In genomic region chr22:29765905-29766631, GRCh38 we compare ENCODE assay signal across 8 cellular contexts. TPM values are rescaled to one million over a fixed set of nuclear protein-coding genes. Genes with fewer than 3 reads are reported as not detected.
DNase-seq lines count a peak whose midpoint lies in the region; ATAC-seq and TF ChIP-seq lines count a peak whose summit lies in the region.

No MANE protein-coding gene starts in this region.

- TF ChIP-seq POLR2A in gastroesophageal sphincter (IDR thresholded peaks at IDR 0.05) = no peak

- peaks cover 42% of the 10 kb centered on the region for H3K4me1 Mint-ChIP-seq in activated CD8-positive, alpha-beta T cell treated with anti-CD3 and anti-CD28 coated beads, Interleukin-2, amount 10 ng/mL, durations not matched to agents 7 days and 5 days (ENCODE audit: low read depth)

- peak overlapping the region; percentile 92 for H3K27ac Mint-ChIP-seq in activated CD8-positive, alpha-beta T cell treated with anti-CD3 and anti-CD28 coated beads, Interleukin-2, amount 10 ng/mL, durations not matched to agents 7 days and 5 days

- no peaks in the 10 kb centered on the region for H3K9me3 Mint-ChIP-seq in activated CD8-positive, alpha-beta T cell treated with anti-CD3 and anti-CD28 coated beads, Interleukin-2, amount 10 ng/mL, durations not matched to agents 7 days and 5 days (ENCODE audit: insufficient read depth)

- no peaks in the 10 kb centered on the region for H3K9me3 ChIP-seq in gastroesophageal sphincter

- H3K4me1 ChIP-seq in gastroesophageal sphincter = peaks cover 2 to 37% (median 16%) of the 10 kb centered on the region in 3 donors

- POLR2A ChIA-PET in activated CD8-positive, alpha-beta T cell treated with anti-CD3 and anti-CD28 coated beads, Interleukin-2, amount 10 ng/mL, durations not matched to agents 7 days and 5 days (lab: Charles Lee) = interaction anchor here (1.0 to 1.7 kb wide), 5 partner anchors 15 to 117 kb away, joined by 3 to 8 read pairs (median 4); partner anchors contain the start of genes ASCC2 and MTMR3

- H3K36me3 Mint-ChIP-seq in activated CD8-positive, alpha-beta T cell treated with anti-CD3 and anti-CD28 coated beads, Interleukin-2, amount 10 ng/mL, durations not matched to agents 7 days and 5 days (ENCODE audit: low read depth) = peaks cover 27% of the 10 kb centered on the region

- TF ChIP-seq EP300 in gastroesophageal sphincter (IDR thresholded peaks at IDR 0.05) = no peak

- CTCF ChIA-PET in activated CD8-positive, alpha-beta T cell treated with anti-CD3 and anti-CD28 coated beads, Interleukin-2, amount 10 ng/mL, durations not matched to agents 7 days and 5 days (lab: Charles Lee) = interaction anchor here (0.9 to 1.2 kb wide), 3 partner anchors 130 to 239 kb away, joined by 3 to 5 read pairs (median 5); no protein-coding TSS in a partner anchor

- H3K4me3 ChIP-seq in gastroesophageal sphincter (peak overlapping the region; percentile 78 to 97), skeletal muscle cell (ENCODE audit: low read depth, low read length) (peak overlapping the region; percentile 75)

- H3K27ac ChIP-seq in 22Rv1 (peak overlapping the region; percentile 86), gastroesophageal sphincter (peak overlapping the region in 3 of 4 donors; percentile 89 to 90 (median 90))

- H3K4me3 Mint-ChIP-seq in activated CD8-positive, alpha-beta T cell treated with anti-CD3 and anti-CD28 coated beads, Interleukin-2, amount 10 ng/mL, durations not matched to agents 7 days and 5 days = peak overlapping the region; percentile 93

- no peaks in the 10 kb centered on the region for H3K27me3 Mint-ChIP-seq in activated CD8-positive, alpha-beta T cell treated with anti-CD3 and anti-CD28 coated beads, Interleukin-2, amount 10 ng/mL, durations not matched to agents 7 days and 5 days (ENCODE audit: low read depth)

- WGBS in gastroesophageal sphincter (ENCODE audit: low coverage in 1 of 2), 2 donors = 37 to 71% methylated on average over 8 to 12 of the region's 15 CpGs

- no peaks in the 10 kb centered on the region for H3K27me3 ChIP-seq in gastroesophageal sphincter

- ATAC-seq in GM18909 (IDR thresholded peaks at IDR 0.05; ENCODE audit: poor library complexity, unreplicated experiment) = peak; percentile 31
- peak; percentile 6 for ATAC-seq in HG03571 (IDR thresholded peaks at IDR 0.05; ENCODE audit: unreplicated experiment)
- peak; percentile 6 for ATAC-seq in activated CD8-positive, alpha-beta T cell treated with anti-CD3 and anti-CD28 coated beads, Interleukin-2, amount 10 ng/mL, durations not matched to agents 7 days and 5 days
- no peak for ATAC-seq in gastroesophageal sphincter

- H3K36me3 ChIP-seq in gastroesophageal sphincter = peaks cover 0 to 26% of the 10 kb centered on the region in 2 donors

- peak; percentile 47 for DNase-seq in activated CD8-positive, alpha-beta T cell treated with anti-CD3 and anti-CD28 coated beads, Interleukin-2, amount 10 ng/mL, durations not matched to agents 7 days and 5 days
- DNase-seq in skeletal muscle cell (ENCODE audit: low read depth) (no peak), inferior parietal cortex (ENCODE audit: extremely low spot score) (no peak), HCEC 1CT (no peak)

- TF ChIP-seq CTCF in 22Rv1 (IDR thresholded peaks at IDR 0.05) (no peak), gastroesophageal sphincter (IDR thresholded peaks at IDR 0.05) (no peak)

RNA-seq across cellular contexts. Expression of gene ZMAT5, which starts 0.7 kb away (rescaled TPM):
- total RNA-seq in activated CD8-positive, alpha-beta T cell treated with anti-CD3 and anti-CD28 coated beads, Interleukin-2, amount 10 ng/mL, durations not matched to agents 7 days and 5 days = 10 to 100 TPM; 19.0 to 21.8 TPM
- total RNA-seq in gastroesophageal sphincter = 10 to 100 TPM; 10.6 to 26.5 (median 17.1) TPM

RNA-seq across cellular contexts. Expression of gene UQCR10, which starts 1.1 kb away (rescaled TPM):
- total RNA-seq in activated CD8-positive, alpha-beta T cell treated with anti-CD3 and anti-CD28 coated beads, Interleukin-2, amount 10 ng/mL, durations not matched to agents 7 days and 5 days = 100 to 1,000 TPM; 102 to 103 TPM
- total RNA-seq in gastroesophageal sphincter = 10 to 100 TPM; 54.3 to 78.6 (median 64.9) TPM

RNA-seq across cellular contexts. Expression of gene CABP7, which starts 46.3 kb away (rescaled TPM):
- total RNA-seq in activated CD8-positive, alpha-beta T cell treated with anti-CD3 and anti-CD28 coated beads, Interleukin-2, amount 10 ng/mL, durations not matched to agents 7 days and 5 days = not detected
- total RNA-seq in gastroesophageal sphincter = under 1 TPM in 3 of 4 donors, not detected in 1; 0.27 to 0.62 (median 0.32) TPM
